1 cellular context compared by ENCODE assay signal in the genomic region with DNA sequence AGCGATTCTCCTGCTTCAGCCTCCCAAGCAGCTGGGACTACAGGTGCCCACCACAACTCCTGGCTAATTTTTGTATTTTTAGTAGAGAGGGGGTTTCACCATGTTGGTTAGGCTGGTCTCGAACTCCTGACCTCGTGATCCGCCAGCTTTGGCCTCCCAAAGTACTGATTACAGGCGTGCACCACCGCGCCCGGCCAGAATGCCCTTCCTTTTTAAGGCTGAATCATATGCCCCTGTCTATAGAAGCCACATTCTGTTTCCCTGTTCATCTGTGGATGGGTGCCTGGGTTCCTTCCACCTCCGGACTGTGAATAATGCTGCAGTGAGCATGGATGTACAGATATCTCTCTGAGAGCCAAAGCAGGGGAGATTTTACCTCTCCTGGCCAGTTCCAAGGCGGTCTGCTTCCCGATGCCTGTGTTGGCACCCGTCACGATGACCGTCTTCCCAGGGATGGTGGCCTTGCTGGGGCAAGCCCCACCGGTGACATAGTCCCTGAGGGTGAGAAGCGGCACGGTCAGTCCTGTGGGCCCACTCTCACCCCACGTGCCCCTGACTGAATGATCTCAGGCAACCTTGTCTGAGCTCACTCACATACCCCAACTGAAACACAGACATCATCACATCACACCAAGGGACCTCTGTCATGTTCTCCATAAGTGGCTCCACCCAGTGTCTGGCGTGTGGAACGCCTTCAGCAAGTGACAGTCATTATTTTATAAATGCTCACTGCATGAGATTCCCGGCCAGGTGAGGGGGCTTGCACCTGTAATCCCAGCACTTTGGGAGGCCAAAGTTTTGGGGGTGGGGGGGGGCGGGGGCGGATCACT.
TF ChIP-seq lines count a peak whose summit lies in the region.

No MANE protein-coding gene starts in this region.

TF ChIP-seq in HCT116, 20 proteins besides CTCF, POLR2A, EP300 and RAD21:
- TF ChIP-seq, protein P1, sequence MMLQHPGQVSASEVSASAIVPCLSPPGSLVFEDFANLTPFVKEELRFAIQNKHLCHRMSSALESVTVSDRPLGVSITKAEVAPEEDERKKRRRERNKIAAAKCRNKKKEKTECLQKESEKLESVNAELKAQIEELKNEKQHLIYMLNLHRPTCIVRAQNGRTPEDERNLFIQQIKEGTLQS (IDR thresholded peaks at IDR 0.05): no peak
- TF ChIP-seq ZFX (IDR thresholded peaks at IDR 0.05): no peak
- TF ChIP-seq, protein P2, sequence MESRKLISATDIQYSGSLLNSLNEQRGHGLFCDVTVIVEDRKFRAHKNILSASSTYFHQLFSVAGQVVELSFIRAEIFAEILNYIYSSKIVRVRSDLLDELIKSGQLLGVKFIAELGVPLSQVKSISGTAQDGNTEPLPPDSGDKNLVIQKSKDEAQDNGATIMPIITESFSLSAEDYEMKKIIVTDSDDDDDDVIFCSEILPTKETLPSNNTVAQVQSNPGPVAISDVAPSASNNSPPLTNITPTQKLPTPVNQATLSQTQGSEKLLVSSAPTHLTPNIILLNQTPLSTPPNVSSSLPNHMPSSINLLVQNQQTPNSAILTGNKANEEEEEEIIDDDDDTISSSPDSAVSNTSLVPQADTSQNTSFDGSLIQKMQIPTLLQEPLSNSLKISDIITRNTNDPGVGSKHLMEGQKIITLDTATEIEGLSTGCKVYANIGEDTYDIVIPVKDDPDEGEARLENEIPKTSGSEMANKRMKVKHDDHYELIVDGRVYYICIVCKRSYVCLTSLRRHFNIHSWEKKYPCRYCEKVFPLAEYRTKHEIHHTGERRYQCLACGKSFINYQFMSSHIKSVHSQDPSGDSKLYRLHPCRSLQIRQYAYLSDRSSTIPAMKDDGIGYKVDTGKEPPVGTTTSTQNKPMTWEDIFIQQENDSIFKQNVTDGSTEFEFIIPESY (IDR thresholded peaks at IDR 0.05; ENCODE audit: extremely low read depth, insufficient replicate concordance, low read length): no peak
- TF ChIP-seq TCF7L2 (IDR thresholded peaks at IDR 0.05; ENCODE audit: borderline replicate concordance, extremely low read depth, insufficient read depth, insufficient read length): no peak
- TF ChIP-seq SRF (IDR thresholded peaks at IDR 0.05; ENCODE audit: low read depth): no peak
- TF ChIP-seq EZH2phosphoT487 (IDR thresholded peaks at IDR 0.05; ENCODE audit: borderline replicate concordance): no peak
- TF ChIP-seq, protein P3, sequence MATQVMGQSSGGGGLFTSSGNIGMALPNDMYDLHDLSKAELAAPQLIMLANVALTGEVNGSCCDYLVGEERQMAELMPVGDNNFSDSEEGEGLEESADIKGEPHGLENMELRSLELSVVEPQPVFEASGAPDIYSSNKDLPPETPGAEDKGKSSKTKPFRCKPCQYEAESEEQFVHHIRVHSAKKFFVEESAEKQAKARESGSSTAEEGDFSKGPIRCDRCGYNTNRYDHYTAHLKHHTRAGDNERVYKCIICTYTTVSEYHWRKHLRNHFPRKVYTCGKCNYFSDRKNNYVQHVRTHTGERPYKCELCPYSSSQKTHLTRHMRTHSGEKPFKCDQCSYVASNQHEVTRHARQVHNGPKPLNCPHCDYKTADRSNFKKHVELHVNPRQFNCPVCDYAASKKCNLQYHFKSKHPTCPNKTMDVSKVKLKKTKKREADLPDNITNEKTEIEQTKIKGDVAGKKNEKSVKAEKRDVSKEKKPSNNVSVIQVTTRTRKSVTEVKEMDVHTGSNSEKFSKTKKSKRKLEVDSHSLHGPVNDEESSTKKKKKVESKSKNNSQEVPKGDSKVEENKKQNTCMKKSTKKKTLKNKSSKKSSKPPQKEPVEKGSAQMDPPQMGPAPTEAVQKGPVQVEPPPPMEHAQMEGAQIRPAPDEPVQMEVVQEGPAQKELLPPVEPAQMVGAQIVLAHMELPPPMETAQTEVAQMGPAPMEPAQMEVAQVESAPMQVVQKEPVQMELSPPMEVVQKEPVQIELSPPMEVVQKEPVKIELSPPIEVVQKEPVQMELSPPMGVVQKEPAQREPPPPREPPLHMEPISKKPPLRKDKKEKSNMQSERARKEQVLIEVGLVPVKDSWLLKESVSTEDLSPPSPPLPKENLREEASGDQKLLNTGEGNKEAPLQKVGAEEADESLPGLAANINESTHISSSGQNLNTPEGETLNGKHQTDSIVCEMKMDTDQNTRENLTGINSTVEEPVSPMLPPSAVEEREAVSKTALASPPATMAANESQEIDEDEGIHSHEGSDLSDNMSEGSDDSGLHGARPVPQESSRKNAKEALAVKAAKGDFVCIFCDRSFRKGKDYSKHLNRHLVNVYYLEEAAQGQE (IDR thresholded peaks at IDR 0.05; ENCODE audit: low read depth): no peak
- TF ChIP-seq SIN3A (IDR thresholded peaks at IDR 0.05; ENCODE audit: low read depth): no peak
- TF ChIP-seq JUND (IDR thresholded peaks at IDR 0.05): no peak
- no peak for TF ChIP-seq SP1 (IDR thresholded peaks at IDR 0.05; ENCODE audit: low read depth)
- TF ChIP-seq YY1 (IDR thresholded peaks at IDR 0.05; ENCODE audit: extremely low read depth, insufficient replicate concordance, low read depth, low read length): no peak
- no peak for TF ChIP-seq ELF1 (IDR thresholded peaks at IDR 0.05; ENCODE audit: borderline replicate concordance, low read depth)
- no peak for TF ChIP-seq ZNF274 (IDR thresholded peaks at IDR 0.05; ENCODE audit: low read depth, low read length)
- no peak for TF ChIP-seq CEBPB (IDR thresholded peaks at IDR 0.05; ENCODE audit: low read depth)
- no peak for TF ChIP-seq CBX3 (IDR thresholded peaks at IDR 0.05; ENCODE audit: low read depth)
- TF ChIP-seq POLR2AphosphoS5 (IDR thresholded peaks at IDR 0.05; ENCODE audit: low read depth, low read length): no peak
- no peak for TF ChIP-seq EGR1 (IDR thresholded peaks at IDR 0.05; ENCODE audit: low read depth)
